ENCODE assay signal across 10 cellular contexts in the genomic region with DNA sequence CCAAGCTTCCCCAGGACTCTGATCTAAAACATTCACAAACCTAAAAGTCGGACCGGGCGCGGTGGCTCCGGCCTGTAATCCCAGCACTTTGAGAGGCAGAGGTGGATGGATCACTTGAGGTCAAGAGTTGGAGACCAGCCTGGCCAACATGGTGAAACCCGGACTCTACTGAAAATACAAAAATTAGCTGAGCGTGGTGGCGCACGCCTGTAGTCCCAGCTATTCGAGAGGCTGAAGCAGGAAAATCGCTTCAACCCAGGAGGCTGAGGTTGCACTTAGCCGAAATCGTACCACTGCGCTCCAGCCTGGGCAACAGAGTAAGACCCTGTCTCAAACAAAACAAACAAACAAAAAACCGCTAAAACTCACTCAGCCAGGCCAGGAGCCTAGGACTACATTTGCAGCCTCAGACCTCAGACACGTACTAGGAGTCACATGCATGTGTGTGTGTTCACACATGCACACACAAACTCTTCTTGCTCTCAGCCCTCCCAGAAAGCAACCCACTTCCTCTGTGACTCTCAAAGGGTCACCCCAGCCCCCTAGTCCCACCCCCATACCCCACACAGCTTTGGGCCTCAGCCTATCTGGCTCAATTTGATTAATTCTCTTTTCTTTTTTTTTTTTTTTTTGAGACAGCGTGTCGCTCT. TPM values are rescaled to one million over a fixed set of nuclear protein-coding genes. Genes with fewer than 3 reads are reported as not detected.
A peak's percentile ranks its signal among the peaks of the same experiment; 100 is the strongest.
DNase-seq lines count a peak whose midpoint lies in the region; ATAC-seq and TF ChIP-seq lines count a peak whose summit lies in the region.
"Had no signal": no experiment of that assay in that cellular context is flagged by ENCODE, and none has a peak within 500 bp of the region (broad histone marks: within the 10 kb centered on the region; RNA-seq: fewer than 3 reads in every experiment).

No MANE protein-coding gene starts in this region.

- no peak overlapping the region for H3K4me3 Mint-ChIP-seq in activated CD8-positive, alpha-beta memory T cell treated with anti-CD3 and anti-CD28 coated beads, Interleukin-2, amount 10 ng/mL, durations not matched to agents 7 days and 5 days

- H3K4me3 ChIP-seq in heart right ventricle: peak overlapping the region in 7 of 10 donors; percentile 19 to 66 (median 33)
- H3K4me3 ChIP-seq in adipocyte (ENCODE audit: low read length): peak overlapping the region; percentile 59
- H3K4me3 ChIP-seq in iPS-20b (ENCODE audit: low read length): peak overlapping the region; percentile 55; the same call in 1 of the 2 replicates
- peak overlapping the region; percentile 78 to 96 for H3K4me3 ChIP-seq in tibial artery

- H3K4me1 Mint-ChIP-seq in activated CD8-positive, alpha-beta memory T cell treated with anti-CD3 and anti-CD28 coated beads, Interleukin-2, amount 10 ng/mL, durations not matched to agents 7 days and 5 days: peaks cover 5% of the 10 kb centered on the region

- H3K27me3 ChIP-seq in heart right ventricle (peaks cover 5 to 60% (median 45%) of the 10 kb centered on the region in 7 donors), adipocyte (replicated peaks; ENCODE audit: control insufficient read depth, insufficient read depth, low read length) (no peaks in the 10 kb centered on the region), iPS-20b (ENCODE audit: insufficient read depth, low read length) (peaks cover 3% of the 10 kb centered on the region; the same call in 1 of the 2 replicates), tibial artery (no peaks in the 10 kb centered on the region)

- CTCF ChIA-PET in activated CD8-positive, alpha-beta memory T cell treated with anti-CD3 and anti-CD28 coated beads, Interleukin-2, amount 10 ng/mL, durations not matched to agents 7 days and 5 days (lab: Charles Lee): interaction anchor here (1.6 kb wide), 1 partner anchor 24 kb away, joined by 4 read pairs; no protein-coding TSS in a partner anchor

- H3K27ac ChIP-seq in heart right ventricle (peak overlapping the region in 7 of 10 donors; percentile 17 to 50 (median 31)), iPS-20b (ENCODE audit: low read length) (no peak overlapping the region), tibial artery (peak overlapping the region; percentile 98 to 99)

- 91 to 92% methylated on average over 18 of the region's 18 CpGs for WGBS in heart right ventricle, 2 donors

- peaks cover 0 to 25% (median 10%) of the 10 kb centered on the region in 9 donors for H3K4me1 ChIP-seq in heart right ventricle
- H3K4me1 ChIP-seq in adipocyte (ENCODE audit: control insufficient read depth, insufficient read depth, low read length): no peaks in the 10 kb centered on the region
- peaks cover 10% of the 10 kb centered on the region for H3K4me1 ChIP-seq in iPS-20b (ENCODE audit: insufficient read depth, low read length)
- H3K4me1 ChIP-seq in tibial artery: peaks cover 0 to 38% (median 34%) of the 10 kb centered on the region in 4 donors

- DNase-seq in heart right ventricle: no peak
- DNase-seq in Right ventricle myocardium superior: no peak
- no peak for DNase-seq in adipocyte (ENCODE audit: low read depth)
- DNase-seq in tibial artery: no peak
- no peak for DNase-seq in activated CD8-positive, alpha-beta memory T cell treated with anti-CD3 and anti-CD28 coated beads, Interleukin-2, amount 10 ng/mL, durations not matched to agents 7 days and 5 days
- no peak for DNase-seq in GM10266 (ENCODE audit: extremely low spot score)
- no peak for DNase-seq in effector CD8-positive, alpha-beta T cell (lab: John Stamatoyannopoulos, UW)
- DNase-seq: head of caudate nucleus; NK-92 treated with Interleukin-12 subunit alpha and Interleukin-12 subunit beta, amount 100 ng/mL, for 24 hours had no signal

- ATAC-seq in heart right ventricle (no peak), Right ventricle myocardium superior (ENCODE audit: poor library complexity) (no peak)
- ATAC-seq in activated CD8-positive, alpha-beta memory T cell treated with anti-CD3 and anti-CD28 coated beads, Interleukin-2, amount 10 ng/mL, durations not matched to agents 7 days and 5 days: no peak

- no peak for TF ChIP-seq CTCF in heart right ventricle (IDR thresholded peaks at IDR 0.05)
- TF ChIP-seq CTCF in tibial artery (IDR thresholded peaks at IDR 0.05): no peak
- no peak for TF ChIP-seq CTCF in GM10266 (IDR thresholded peaks at IDR 0.05; ENCODE audit: control insufficient read depth, insufficient read depth, low read depth, missing control alignments)

- H3K36me3 ChIP-seq in heart right ventricle (peaks cover 0 to 4% (median 0%) of the 10 kb centered on the region in 9 donors), adipocyte (ENCODE audit: control insufficient read depth, insufficient read depth, low read length, severe bottlenecking) (no peaks in the 10 kb centered on the region), iPS-20b (ENCODE audit: insufficient read depth, low read depth, low read length) (peaks cover 25% of the 10 kb centered on the region), tibial artery (peaks cover 0 to 8% (median 6%) of the 10 kb centered on the region in 3 donors)

- peaks cover 45% of the 10 kb centered on the region for H3K27me3 Mint-ChIP-seq in activated CD8-positive, alpha-beta memory T cell treated with anti-CD3 and anti-CD28 coated beads, Interleukin-2, amount 10 ng/mL, durations not matched to agents 7 days and 5 days

- H3K36me3 Mint-ChIP-seq in activated CD8-positive, alpha-beta memory T cell treated with anti-CD3 and anti-CD28 coated beads, Interleukin-2, amount 10 ng/mL, durations not matched to agents 7 days and 5 days: peaks cover 1% of the 10 kb centered on the region

- intact Hi-C loops in heart right ventricle (cut with DNase I): no loop called here
- intact Hi-C loops in Right ventricle myocardium superior (cut with DNase I): no loop called here
- intact Hi-C loops in tibial artery (cut with DNase I; ENCODE audit: low total_unique reads): no loop called here

- H3K27ac Mint-ChIP-seq in activated CD8-positive, alpha-beta memory T cell treated with anti-CD3 and anti-CD28 coated beads, Interleukin-2, amount 10 ng/mL, durations not matched to agents 7 days and 5 days: no peak overlapping the region

- H3K9me3 Mint-ChIP-seq in activated CD8-positive, alpha-beta memory T cell treated with anti-CD3 and anti-CD28 coated beads, Interleukin-2, amount 10 ng/mL, durations not matched to agents 7 days and 5 days (ENCODE audit: low read depth): no peaks in the 10 kb centered on the region

- peak overlapping the region; percentile 46 for H3K9ac ChIP-seq in adipocyte (ENCODE audit: low read length)
- H3K9ac ChIP-seq in iPS-20b (ENCODE audit: low read depth, low read length): no peak overlapping the region

- H3K9me3 ChIP-seq in heart right ventricle (no peaks in the 10 kb centered on the region), adipocyte (ENCODE audit: control insufficient read depth, low read length) (no peaks in the 10 kb centered on the region), iPS-20b (ENCODE audit: insufficient read depth, low read depth, low read length) (no peaks in the 10 kb centered on the region), tibial artery (no peaks in the 10 kb centered on the region)

RNA-seq across cellular contexts. Expression of gene NOTCH3, which starts 0.7 kb away (rescaled TPM):
- total RNA-seq in heart right ventricle: 10 to 100 TPM; 21.4 to 45.5 (median 35.3) TPM
- 10 to 100 TPM; 18.7 to 21.9 TPM for polyA plus RNA-seq in heart right ventricle
- total RNA-seq in Right ventricle myocardium superior: 25.0 TPM
- total RNA-seq in activated CD8-positive, alpha-beta memory T cell treated with anti-CD3 and anti-CD28 coated beads, Interleukin-2, amount 10 ng/mL, durations not matched to agents 7 days and 5 days: not detected

RNA-seq across cellular contexts. Expression of gene EPHX3, which starts 30.7 kb away (rescaled TPM):
- total RNA-seq in heart right ventricle (under 1 TPM in 5 of 10 donors, not detected in 5; 0.15 to 0.32 (median 0.17) TPM), Right ventricle myocardium superior (0.27 TPM)
- under 1 TPM in 1 of 2 donors, not detected in 1; 0.20 TPM for polyA plus RNA-seq in heart right ventricle
- total RNA-seq in activated CD8-positive, alpha-beta memory T cell treated with anti-CD3 and anti-CD28 coated beads, Interleukin-2, amount 10 ng/mL, durations not matched to agents 7 days and 5 days: under 1 TPM in 1 of 2 experiments, not detected in 1; 0.19 TPM

Comparison
In these comparisons a context has a peak if more than half of its experiments do, and no peak if none do; other contexts are left out.
1. H3K4me3 ChIP-seq: peak in every context shown above with its lines; median percentile 87 in tibial artery; 59 in adipocyte; 55 in iPS-20b; 33 in heart right ventricle.
2. RNA of gene NOTCH3, which starts 0.7 kb away (total RNA-seq): 21.4 to 45.5 TPM in heart right ventricle and 25.0 TPM in Right ventricle myocardium superior (single experiment); not detected in activated CD8-positive, alpha-beta memory T cell treated with anti-CD3 and anti-CD28 coated beads, Interleukin-2, amount 10 ng/mL, durations not matched to agents 7 days and 5 days; every median in the first group is over 10 times any median in the second.